21 cellular contexts compared by ENCODE assay signal in genomic region chr12:131795064-131795463, GRCh38. TPM values are rescaled to one million over a fixed set of nuclear protein-coding genes. Genes with fewer than 3 reads are reported as not detected.
A peak's percentile ranks its signal among the peaks of the same experiment; 100 is the strongest.
DNase-seq lines count a peak whose midpoint lies in the region; ATAC-seq and TF ChIP-seq lines count a peak whose summit lies in the region.
"Had no signal": no experiment of that assay in that cellular context is flagged by ENCODE, and none has a peak within 500 bp of the region (broad histone marks: within the 10 kb centered on the region; RNA-seq: fewer than 3 reads in every experiment).

No MANE protein-coding gene starts in this region.

- no peak overlapping the region for H3K27ac ChIP-seq in mesendoderm (ENCODE audit: low read depth, low read length)
- H3K27ac ChIP-seq in WERI-Rb-1: no peak overlapping the region
- H3K27ac ChIP-seq: epithelial cell of prostate, testis had no signal

- H2BK120ac ChIP-seq in mesendoderm (ENCODE audit: low read depth, low read length): no peak overlapping the region

- H3K4me1 ChIP-seq in mesendoderm (ENCODE audit: control insufficient read depth, low read depth, low read length): peaks cover 5% of the 10 kb centered on the region
- H3K4me1 ChIP-seq: testis had no signal

- DNase-seq in COR-L47 (lab: John Stamatoyannopoulos, UW): peak; percentile 31
- peak; percentile 40 for DNase-seq in NCI-H69 (lab: John Stamatoyannopoulos, UW)
- peak; percentile 75 for DNase-seq in chondrocyte (ENCODE audit: low spot score)
- DNase-seq in mesendoderm: no peak
- DNase-seq in left cardiac atrium: no peak
- DNase-seq in WERI-Rb-1: no peak
- DNase-seq: activated CD4-positive, alpha-beta T cell treated with anti-CD3 and anti-CD28 coated beads for 1 hour; activated naive CD4-positive, alpha-beta T cell treated with anti-CD3 and anti-CD28 coated beads, Interleukin-2, amount 50 U/mL, for 16 hours; activated T-cell treated with anti-CD3 and anti-CD28 coated beads, Interleukin-2, amount 50 U/mL, for 4 hours; EL; foreskin fibroblast; naive thymus-derived CD4-positive, alpha-beta T cell; NCI-H524; occipital lobe; stimulated activated CD4-positive, alpha-beta T cell treated with anti-CD3 and anti-CD28 coated beads, Interleukin-1b, Interleukin-23, amount 100 ng/mL, for 48 hours; testis had no signal

- no peak overlapping the region for H2BK5ac ChIP-seq in mesendoderm (ENCODE audit: low read length)

- H3K79me1 ChIP-seq in mesendoderm (ENCODE audit: low read length): no peaks in the 10 kb centered on the region

- H4K8ac ChIP-seq in mesendoderm (ENCODE audit: low read depth, low read length): no peak overlapping the region

- no peak overlapping the region for H4K5ac ChIP-seq in mesendoderm (ENCODE audit: low read length)

- no peaks in the 10 kb centered on the region for H3K27me3 ChIP-seq in mesendoderm (ENCODE audit: insufficient read depth, low read length, poor library complexity)
- H3K27me3 ChIP-seq in WERI-Rb-1 (ENCODE audit: insufficient read depth, low read depth, severe bottlenecking): no peaks in the 10 kb centered on the region
- H3K27me3 ChIP-seq: testis had no signal

- no peak overlapping the region for H3K4me3 Mint-ChIP-seq in chondrocyte (ENCODE audit: unreplicated experiment)
- H3K4me3 Mint-ChIP-seq: activated T-cell treated with anti-CD3 and anti-CD28 coated beads, Interleukin-2, amount 50 U/mL, for 4 hours; naive thymus-derived CD4-positive, alpha-beta T cell had no signal

- H3K56ac ChIP-seq in mesendoderm (ENCODE audit: low read length): peak overlapping the region; percentile 70

- peaks cover 14% of the 10 kb centered on the region for H3K4me1 Mint-ChIP-seq in chondrocyte (ENCODE audit: low read depth)

- intact Hi-C loops in left cardiac atrium (cut with DNase I): no loop called here

- TF ChIP-seq CTCF in chondrocyte (IDR thresholded peaks at IDR 0.05) (no peak), WERI-Rb-1 (IDR thresholded peaks at IDR 0.05; ENCODE audit: low read depth, low read length) (no peak)

- ATAC-seq in HG02610 (IDR thresholded peaks at IDR 0.05; ENCODE audit: unreplicated experiment) (no peak), left cardiac atrium (no peak), HG03520 (IDR thresholded peaks at IDR 0.05; ENCODE audit: unreplicated experiment) (no peak)
- ATAC-seq: activated T-cell treated with anti-CD3 and anti-CD28 coated beads, Interleukin-2, amount 50 U/mL, for 4 hours; left lobe of liver; naive thymus-derived CD4-positive, alpha-beta T cell had no signal

- peaks cover 27% of the 10 kb centered on the region for H3K36me3 Mint-ChIP-seq in chondrocyte (ENCODE audit: low read depth)

- H3K4ac ChIP-seq in mesendoderm (ENCODE audit: low read depth, low read length): no peak overlapping the region

- H3K18ac ChIP-seq in mesendoderm (ENCODE audit: low read length): no peak overlapping the region

- no CpG with 5 or more reads among the region's 14 CpGs for WGBS in mesendoderm (ENCODE audit: extremely low coverage, insufficient coverage, low lambda C conversion rate)

- H2BK15ac ChIP-seq in mesendoderm (replicated peaks; ENCODE audit: low read depth): no peak overlapping the region

- H3K9me3 Mint-ChIP-seq in chondrocyte (ENCODE audit: low read depth): no peaks in the 10 kb centered on the region
- H3K9me3 Mint-ChIP-seq: activated T-cell treated with anti-CD3 and anti-CD28 coated beads, Interleukin-2, amount 50 U/mL, for 4 hours had no signal

- no peak overlapping the region for H3K4me3 ChIP-seq in mesendoderm (ENCODE audit: low read length)
- H3K4me3 ChIP-seq in WERI-Rb-1 (ENCODE audit: low read depth, low read length): no peak overlapping the region
- H3K4me3 ChIP-seq: skin epidermis, testis had no signal

- H3K27me3 Mint-ChIP-seq in chondrocyte (ENCODE audit: low read depth): no peaks in the 10 kb centered on the region
- H3K27me3 Mint-ChIP-seq: naive thymus-derived CD4-positive, alpha-beta T cell had no signal

- H3K36me3 ChIP-seq in mesendoderm (ENCODE audit: control insufficient read depth, insufficient read depth, low read length) (peaks cover 2% of the 10 kb centered on the region), WERI-Rb-1 (peaks cover 28% of the 10 kb centered on the region)

- no peaks in the 10 kb centered on the region for H3K9me3 ChIP-seq in WERI-Rb-1 (ENCODE audit: severe bottlenecking)
- H3K9me3 ChIP-seq: testis had no signal

- H2AK5ac ChIP-seq in mesendoderm (ENCODE audit: low read length): no peak overlapping the region

- no peaks in the 10 kb centered on the region for H3K79me2 ChIP-seq in mesendoderm (ENCODE audit: control insufficient read depth, insufficient read depth, low read length)

- H3K4me2 ChIP-seq in mesendoderm (ENCODE audit: low read length): no peak overlapping the region

- H3K27ac Mint-ChIP-seq in chondrocyte (ENCODE audit: unreplicated experiment): no peak overlapping the region

- H3K9ac ChIP-seq in mesendoderm (ENCODE audit: low read length): peak overlapping the region; percentile 37

- no peak overlapping the region for H3K23ac ChIP-seq in mesendoderm (ENCODE audit: low read length)

RNA-seq across cellular contexts. Expression of gene MMP17, which starts 33.1 kb away (rescaled TPM):
- total RNA-seq in chondrocyte: 1.3 to 2.4 TPM (median 1.3 TPM) in 3 replicates
- 5.5 TPM for polyA plus RNA-seq in mesendoderm (2013, experiment 1 of 2)
- polyA plus RNA-seq in mesendoderm (2013, experiment 2 of 2): 5.9 TPM
- 1 to 10 TPM; 1.7 to 2.4 TPM for total RNA-seq in left cardiac atrium
- polyA plus RNA-seq: naive thymus-derived CD4-positive, alpha-beta T cell had no signal

Comparison
In these comparisons a context has a peak if more than half of its experiments do, and no peak if none do; other contexts are left out.
1. DNase-seq: peak in COR-L47 (single experiment), NCI-H69 (single experiment) and chondrocyte (single experiment); none in mesendoderm (single experiment), left cardiac atrium (single experiment) and WERI-Rb-1 (single experiment).